In the genomic region with DNA sequence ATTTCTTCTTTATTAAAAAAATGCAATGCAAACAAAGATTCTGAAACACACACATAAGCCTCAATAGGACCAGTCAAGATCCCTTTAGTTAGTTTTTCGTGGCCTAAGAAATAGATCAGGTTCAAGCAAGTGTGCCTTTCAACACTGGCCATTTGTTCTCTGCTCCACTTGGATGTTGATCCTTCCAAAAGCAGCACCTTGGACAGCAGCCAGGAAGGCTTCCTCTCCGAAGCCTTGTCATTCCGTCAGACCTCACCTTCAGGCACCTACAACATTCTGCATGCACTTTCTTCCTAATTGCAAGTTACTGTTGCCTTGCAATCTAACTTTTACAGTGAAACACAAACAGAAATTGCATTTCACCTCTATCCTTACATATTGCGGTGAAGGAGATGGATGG, we compare ENCODE assay signal across 11 cellular contexts.
DNase-seq lines count a peak whose midpoint lies in the region; ATAC-seq, FAIRE-seq and TF ChIP-seq lines count a peak whose summit lies in the region.
"Had no signal": no experiment of that assay in that cellular context is flagged by ENCODE, and none has a peak within 500 bp of the region (broad histone marks: within the 10 kb centered on the region; RNA-seq: fewer than 3 reads in every experiment).

No MANE protein-coding gene starts in this region.

- H3K36me3 Mint-ChIP-seq in endodermal cell (ENCODE audit: low read depth) = no peaks in the 10 kb centered on the region

- no peak overlapping the region for H2BK120ac ChIP-seq in neuronal stem cell (ENCODE audit: low read depth, low read length)

- H3K23ac ChIP-seq in neuronal stem cell (ENCODE audit: low read depth, low read length, poor library complexity) = no peak overlapping the region

- TF ChIP-seq CTCF in endodermal cell (conservative IDR thresholded peaks at IDR 0.05) (no peak), coronary artery (IDR thresholded peaks at IDR 0.05) (no peak)

- no peak overlapping the region for H3K27ac Mint-ChIP-seq in endodermal cell
- H3K27ac Mint-ChIP-seq: activated T-helper 17 cell treated with anti-CD3 and anti-CD28 coated beads, Interleukin-2, amount 50 U/mL, for 72 hours had no signal

- H3K36me3 ChIP-seq in endodermal cell (ENCODE audit: control insufficient read depth, insufficient read depth, low read length) = no peaks in the 10 kb centered on the region
- H3K36me3 ChIP-seq in neuronal stem cell (replicated peaks in 1 of 2; ENCODE audit: control insufficient read depth in 2 of 2, insufficient read depth in 2 of 2, low read length in 2 of 2) = no peaks in the 10 kb centered on the region

- H3K4me2 ChIP-seq in neuronal stem cell (ENCODE audit: insufficient read depth, low read length, poor library complexity, severe bottlenecking) = no peak overlapping the region
- H3K4me2 ChIP-seq: smooth muscle cell had no signal

- DNase-seq in DMS 273 (lab: John Stamatoyannopoulos, UW; ENCODE audit: unreplicated experiment) (peak; percentile 53), DMS 273 treated with DMSO at 0.1 percent for 48 hours (lab: John Stamatoyannopoulos, UW) (no peak), endodermal cell (peak; percentile 92), neuronal stem cell (ENCODE audit: low spot score) (peak; percentile 72), H54 (ENCODE audit: insufficient read length, low spot score) (no peak), coronary artery (ENCODE audit: low spot score) (no peak)

- no peaks in the 10 kb centered on the region for H3K27me3 Mint-ChIP-seq in endodermal cell (ENCODE audit: insufficient read depth)

- H2AK5ac ChIP-seq in neuronal stem cell (ENCODE audit: low read depth, low read length) = no peak overlapping the region

- no peak overlapping the region for H3K14ac ChIP-seq in neuronal stem cell (ENCODE audit: low read length)

- FAIRE-seq in H54 (lab: Jason Lieb, UNC) = no peak

- H3K27ac ChIP-seq in endodermal cell (ENCODE audit: low read depth, low read length) = no peak overlapping the region
- H3K27ac ChIP-seq in neuronal stem cell (replicated peaks; ENCODE audit: low read length) = no peak overlapping the region
- no peak overlapping the region for H3K27ac ChIP-seq in coronary artery
- H3K27ac ChIP-seq: 22Rv1 had no signal

- no peaks in the 10 kb centered on the region for H3K9me3 ChIP-seq in endodermal cell (ENCODE audit: control insufficient read depth, low read length)
- no peaks in the 10 kb centered on the region for H3K9me3 ChIP-seq in neuronal stem cell (replicated peaks in 1 of 2; ENCODE audit: control insufficient read depth in 2 of 2, insufficient read depth in 1 of 2, low read depth in 1 of 2, low read length in 2 of 2)

- H2AFZ ChIP-seq in neuronal stem cell (ENCODE audit: low read length) = no peak overlapping the region

- H2BK12ac ChIP-seq in neuronal stem cell (ENCODE audit: low read length) = no peak overlapping the region

- no peak overlapping the region for H2BK15ac ChIP-seq in neuronal stem cell (ENCODE audit: low read length)

- H3K9ac ChIP-seq in endodermal cell (ENCODE audit: extremely low read depth, low read length, poor library complexity, severe bottlenecking) = no peak overlapping the region
- H3K9ac ChIP-seq in neuronal stem cell (ENCODE audit: low read depth, low read length, poor library complexity) = no peak overlapping the region

- no peaks in the 10 kb centered on the region for H3K9me3 Mint-ChIP-seq in endodermal cell

- H4K91ac ChIP-seq in neuronal stem cell (ENCODE audit: low read depth, low read length, poor library complexity) = no peak overlapping the region

- H3K4me3 ChIP-seq in endodermal cell (ENCODE audit: low read length) = no peak overlapping the region
- no peak overlapping the region for H3K4me3 ChIP-seq in neuronal stem cell (ENCODE audit: low read length in 2 of 2)
- no peak overlapping the region for H3K4me3 ChIP-seq in coronary artery
- H3K4me3 ChIP-seq: smooth muscle cell had no signal

- 41 to 43% methylated on average over 4 of the region's 4 CpGs for WGBS in endodermal cell (ENCODE audit: insufficient coverage in 1 of 2, insufficient read length in 1 of 2), 2 experiments
- no CpG with 5 or more reads among the region's 4 CpGs for WGBS in neuronal stem cell (ENCODE audit: extremely low coverage in 2 of 2, insufficient read length in 2 of 2, insufficient replicate concordance in 1 of 2), 2 donors

- H3K18ac ChIP-seq in neuronal stem cell (ENCODE audit: low read length) = no peak overlapping the region

- H3K79me1 ChIP-seq in neuronal stem cell (ENCODE audit: low read depth, low read length) = no peaks in the 10 kb centered on the region

- H3K27me3 ChIP-seq in endodermal cell (ENCODE audit: control insufficient read depth, insufficient read depth, low read length, poor library complexity, severe bottlenecking) (no peaks in the 10 kb centered on the region), neuronal stem cell (ENCODE audit: control insufficient read depth in 3 of 3, insufficient read depth in 3 of 3, low read depth in 1 of 3, low read length in 3 of 3) (peaks cover 0 to 10% (median 0%) of the 10 kb centered on the region in 3 experiments)

- H3K4me1 Mint-ChIP-seq in endodermal cell = peaks cover 3% of the 10 kb centered on the region
- H3K4me1 Mint-ChIP-seq: activated T-helper 17 cell treated with anti-CD3 and anti-CD28 coated beads, Interleukin-2, amount 50 U/mL, for 72 hours had no signal

- H3K4me1 ChIP-seq in endodermal cell (ENCODE audit: control insufficient read depth, insufficient read depth, low read length) = no peaks in the 10 kb centered on the region
- H3K4me1 ChIP-seq in neuronal stem cell (ENCODE audit: control insufficient read depth in 2 of 2, insufficient read depth in 1 of 2, low read depth in 1 of 2, low read length in 2 of 2) = no peaks in the 10 kb centered on the region

- no peak overlapping the region for H3K4ac ChIP-seq in neuronal stem cell (ENCODE audit: low read length)

- no peak for ATAC-seq in HG03097 (IDR thresholded peaks at IDR 0.05; ENCODE audit: low FRiP score, unreplicated experiment)
- ATAC-seq: activated T-helper 17 cell treated with anti-CD3 and anti-CD28 coated beads, Interleukin-2, amount 50 U/mL, for 72 hours had no signal

- H2BK5ac ChIP-seq in neuronal stem cell (ENCODE audit: low read length) = no peak overlapping the region

- H3K4me3 Mint-ChIP-seq in endodermal cell = no peak overlapping the region
- H3K4me3 Mint-ChIP-seq: activated T-helper 17 cell treated with anti-CD3 and anti-CD28 coated beads, Interleukin-2, amount 50 U/mL, for 72 hours had no signal

- no peak for TF ChIP-seq POLR2A in H54 (IDR thresholded peaks at IDR 0.05; ENCODE audit: low read depth, low read length)

- no peak overlapping the region for H4K8ac ChIP-seq in neuronal stem cell (ENCODE audit: low read depth, low read length)

TF ChIP-seq in PFSK-1, 5 proteins besides CTCF, POLR2A, EP300 and RAD21:
- TF ChIP-seq, protein P1, sequence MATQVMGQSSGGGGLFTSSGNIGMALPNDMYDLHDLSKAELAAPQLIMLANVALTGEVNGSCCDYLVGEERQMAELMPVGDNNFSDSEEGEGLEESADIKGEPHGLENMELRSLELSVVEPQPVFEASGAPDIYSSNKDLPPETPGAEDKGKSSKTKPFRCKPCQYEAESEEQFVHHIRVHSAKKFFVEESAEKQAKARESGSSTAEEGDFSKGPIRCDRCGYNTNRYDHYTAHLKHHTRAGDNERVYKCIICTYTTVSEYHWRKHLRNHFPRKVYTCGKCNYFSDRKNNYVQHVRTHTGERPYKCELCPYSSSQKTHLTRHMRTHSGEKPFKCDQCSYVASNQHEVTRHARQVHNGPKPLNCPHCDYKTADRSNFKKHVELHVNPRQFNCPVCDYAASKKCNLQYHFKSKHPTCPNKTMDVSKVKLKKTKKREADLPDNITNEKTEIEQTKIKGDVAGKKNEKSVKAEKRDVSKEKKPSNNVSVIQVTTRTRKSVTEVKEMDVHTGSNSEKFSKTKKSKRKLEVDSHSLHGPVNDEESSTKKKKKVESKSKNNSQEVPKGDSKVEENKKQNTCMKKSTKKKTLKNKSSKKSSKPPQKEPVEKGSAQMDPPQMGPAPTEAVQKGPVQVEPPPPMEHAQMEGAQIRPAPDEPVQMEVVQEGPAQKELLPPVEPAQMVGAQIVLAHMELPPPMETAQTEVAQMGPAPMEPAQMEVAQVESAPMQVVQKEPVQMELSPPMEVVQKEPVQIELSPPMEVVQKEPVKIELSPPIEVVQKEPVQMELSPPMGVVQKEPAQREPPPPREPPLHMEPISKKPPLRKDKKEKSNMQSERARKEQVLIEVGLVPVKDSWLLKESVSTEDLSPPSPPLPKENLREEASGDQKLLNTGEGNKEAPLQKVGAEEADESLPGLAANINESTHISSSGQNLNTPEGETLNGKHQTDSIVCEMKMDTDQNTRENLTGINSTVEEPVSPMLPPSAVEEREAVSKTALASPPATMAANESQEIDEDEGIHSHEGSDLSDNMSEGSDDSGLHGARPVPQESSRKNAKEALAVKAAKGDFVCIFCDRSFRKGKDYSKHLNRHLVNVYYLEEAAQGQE (IDR thresholded peaks at IDR 0.05; ENCODE audit: insufficient read depth in 1 of 2, low read depth in 2 of 2, low read length in 2 of 2) = peak; percentile 89 to 98
- no peak for TF ChIP-seq SIN3A (IDR thresholded peaks at IDR 0.05; ENCODE audit: borderline replicate concordance, insufficient read depth, low read length)

Comparison
In these comparisons a context has a peak if more than half of its experiments do, and no peak if none do; other contexts are left out.
1. DNase-seq: peak in DMS 273 (single experiment), endodermal cell (single experiment) and neuronal stem cell (single experiment); none in DMS 273 treated with DMSO at 0.1 percent for 48 hours (single experiment), H54 (single experiment) and coronary artery (single experiment).